Comparison of ENCODE assay signal across 9 cellular contexts in genomic region chr10:124155781-124156401, GRCh38.
DNase-seq lines count a peak whose midpoint lies in the region; ATAC-seq and TF ChIP-seq lines count a peak whose summit lies in the region.
"Had no signal": no experiment of that assay in that cellular context is flagged by ENCODE, and none has a peak within 500 bp of the region (broad histone marks: within the 10 kb centered on the region; RNA-seq: fewer than 3 reads in every experiment).

No MANE protein-coding gene starts in this region.

- peak overlapping the region; percentile 63 for H3K27ac ChIP-seq in upper lobe of right lung
- H3K27ac ChIP-seq in vagina: no peak overlapping the region
- H3K27ac ChIP-seq: 22Rv1 had no signal

- peaks cover 13% of the 10 kb centered on the region for H3K4me1 Mint-ChIP-seq in activated CD4-positive, alpha-beta T cell treated with anti-CD3 and anti-CD28 coated beads, Interleukin-2, amount 10 ng/mL, durations not matched to agents 7 days and 5 days
- peaks cover 4% of the 10 kb centered on the region for H3K4me1 Mint-ChIP-seq in activated CD4-positive, alpha-beta T cell treated with anti-CD3 and anti-CD28 coated beads, Interleukin-2, amount 10 ng/mL, durations not matched to agents 24 days and 14 days

- intact Hi-C loops in activated CD4-positive, alpha-beta T cell treated with anti-CD3 and anti-CD28 coated beads, Interleukin-2, amount 10 ng/mL, durations not matched to agents 24 days and 14 days (cut with micrococcal nuclease): no loop called here
- intact Hi-C loops in upper lobe of right lung (cut with DNase I) (no loop called here), vagina (cut with DNase I) (loop anchor here (10.0 kb wide), 1 partner anchor 161 kb away; no protein-coding TSS in a partner anchor)

- H3K27me3 Mint-ChIP-seq in activated CD4-positive, alpha-beta T cell treated with anti-CD3 and anti-CD28 coated beads, Interleukin-2, amount 10 ng/mL, durations not matched to agents 7 days and 5 days: peaks cover 18% of the 10 kb centered on the region
- H3K27me3 Mint-ChIP-seq in activated CD4-positive, alpha-beta T cell treated with anti-CD3 and anti-CD28 coated beads, Interleukin-2, amount 10 ng/mL, durations not matched to agents 24 days and 14 days: peaks cover 12% of the 10 kb centered on the region

- CTCF ChIA-PET in activated CD4-positive, alpha-beta T cell treated with anti-CD3 and anti-CD28 coated beads, Interleukin-2, amount 10 ng/mL, durations not matched to agents 7 days and 5 days (lab: Charles Lee): interaction anchor here (0.9 kb wide), 1 partner anchor 233 kb away, joined by 3 read pairs; no protein-coding TSS in a partner anchor

- ATAC-seq in upper lobe of right lung (no peak), HG02763 (IDR thresholded peaks at IDR 0.05; ENCODE audit: unreplicated experiment) (no peak)

- no peak for DNase-seq in activated CD4-positive, alpha-beta T cell treated with anti-CD3 and anti-CD28 coated beads, Interleukin-2, amount 10 ng/mL, durations not matched to agents 7 days and 5 days
- no peak for DNase-seq in activated CD4-positive, alpha-beta T cell treated with anti-CD3 and anti-CD28 coated beads, Interleukin-2, amount 10 ng/mL, durations not matched to agents 24 days and 14 days
- DNase-seq in fibroblast of villous mesenchyme (ENCODE audit: low read depth) (peak; percentile 32), mucosa of gallbladder (ENCODE audit: low spot score) (peak; percentile 28), upper lobe of right lung (no peak), vagina (ENCODE audit: extremely low spot score in 2 of 2) (no peak), NCI-H2227 (lab: John Stamatoyannopoulos, UW; ENCODE audit: unreplicated experiment) (no peak)

- no peaks in the 10 kb centered on the region for H3K9me3 ChIP-seq in upper lobe of right lung
- no peaks in the 10 kb centered on the region for H3K9me3 ChIP-seq in vagina

- TF ChIP-seq CTCF in fibroblast of villous mesenchyme (IDR thresholded peaks at IDR 0.05; ENCODE audit: insufficient read depth, low read depth, low read length) (no peak), upper lobe of right lung (IDR thresholded peaks at IDR 0.05) (no peak), vagina (IDR thresholded peaks at IDR 0.05) (no peak)

- H3K4me3 Mint-ChIP-seq in activated CD4-positive, alpha-beta T cell treated with anti-CD3 and anti-CD28 coated beads, Interleukin-2, amount 10 ng/mL, durations not matched to agents 7 days and 5 days: no peak overlapping the region
- no peak overlapping the region for H3K4me3 Mint-ChIP-seq in activated CD4-positive, alpha-beta T cell treated with anti-CD3 and anti-CD28 coated beads, Interleukin-2, amount 10 ng/mL, durations not matched to agents 24 days and 14 days

- peaks cover 2% of the 10 kb centered on the region for H3K36me3 Mint-ChIP-seq in activated CD4-positive, alpha-beta T cell treated with anti-CD3 and anti-CD28 coated beads, Interleukin-2, amount 10 ng/mL, durations not matched to agents 7 days and 5 days (ENCODE audit: low read depth)
- no peaks in the 10 kb centered on the region for H3K36me3 Mint-ChIP-seq in activated CD4-positive, alpha-beta T cell treated with anti-CD3 and anti-CD28 coated beads, Interleukin-2, amount 10 ng/mL, durations not matched to agents 24 days and 14 days (ENCODE audit: low read depth)

- H3K36me3 ChIP-seq in upper lobe of right lung (no peaks in the 10 kb centered on the region), vagina (no peaks in the 10 kb centered on the region)

- H3K4me1 ChIP-seq in upper lobe of right lung: peaks cover 37% of the 10 kb centered on the region
- H3K4me1 ChIP-seq in vagina: peaks cover 35% of the 10 kb centered on the region

- H3K27ac Mint-ChIP-seq in activated CD4-positive, alpha-beta T cell treated with anti-CD3 and anti-CD28 coated beads, Interleukin-2, amount 10 ng/mL, durations not matched to agents 7 days and 5 days: peak overlapping the region; percentile 72
- H3K27ac Mint-ChIP-seq in activated CD4-positive, alpha-beta T cell treated with anti-CD3 and anti-CD28 coated beads, Interleukin-2, amount 10 ng/mL, durations not matched to agents 24 days and 14 days: no peak overlapping the region

- no peak overlapping the region for H3K4me3 ChIP-seq in fibroblast of villous mesenchyme (ENCODE audit: low read depth, low read length)
- H3K4me3 ChIP-seq in upper lobe of right lung: no peak overlapping the region
- no peak overlapping the region for H3K4me3 ChIP-seq in vagina

- no peak for TF ChIP-seq POLR2A in vagina (IDR thresholded peaks at IDR 0.05)

- H3K9me3 Mint-ChIP-seq in activated CD4-positive, alpha-beta T cell treated with anti-CD3 and anti-CD28 coated beads, Interleukin-2, amount 10 ng/mL, durations not matched to agents 7 days and 5 days: peaks cover 8% of the 10 kb centered on the region
- no peaks in the 10 kb centered on the region for H3K9me3 Mint-ChIP-seq in activated CD4-positive, alpha-beta T cell treated with anti-CD3 and anti-CD28 coated beads, Interleukin-2, amount 10 ng/mL, durations not matched to agents 24 days and 14 days

- H3K27me3 ChIP-seq in upper lobe of right lung (no peaks in the 10 kb centered on the region), vagina (no peaks in the 10 kb centered on the region)

- POLR2A ChIA-PET in activated CD4-positive, alpha-beta T cell treated with anti-CD3 and anti-CD28 coated beads, Interleukin-2, amount 10 ng/mL, durations not matched to agents 7 days and 5 days (lab: Charles Lee): no interaction called here

Comparison
In these comparisons a context has a peak if more than half of its experiments do, and no peak if none do; other contexts are left out.
1. DNase-seq: peak in fibroblast of villous mesenchyme (single experiment) and mucosa of gallbladder (single experiment); none in activated CD4-positive, alpha-beta T cell treated with anti-CD3 and anti-CD28 coated beads, Interleukin-2, amount 10 ng/mL, durations not matched to agents 7 days and 5 days (single experiment), activated CD4-positive, alpha-beta T cell treated with anti-CD3 and anti-CD28 coated beads, Interleukin-2, amount 10 ng/mL, durations not matched to agents 24 days and 14 days (single experiment), upper lobe of right lung (single experiment), vagina (0 of 2) and NCI-H2227 (single experiment).